In the genomic region with DNA sequence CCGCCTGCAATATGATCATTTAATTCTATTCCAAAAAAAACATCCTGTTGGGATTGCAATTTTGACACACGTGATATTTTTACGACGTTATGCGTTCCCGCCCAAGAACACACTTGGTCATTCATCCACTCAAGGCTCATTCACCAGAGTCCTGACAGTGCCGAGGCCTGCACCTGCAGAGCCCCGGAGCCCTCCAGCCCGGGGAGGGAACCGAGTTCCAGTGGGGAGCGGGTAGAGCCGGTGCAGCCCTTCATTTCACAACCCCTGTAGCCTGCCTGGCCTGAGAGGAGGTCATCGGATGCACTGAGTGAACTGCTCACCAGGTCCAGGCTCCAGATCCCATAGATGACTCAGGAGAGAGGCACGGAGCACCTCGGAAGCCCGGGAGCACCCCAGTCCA, we compare ENCODE assay signal across 18 cellular contexts.
"Had no signal": no experiment of that assay in that cellular context is flagged by ENCODE, and none has a peak within 500 bp of the region (broad histone marks: within the 10 kb centered on the region; RNA-seq: fewer than 3 reads in every experiment).

No MANE protein-coding gene starts in this region.

- H3K9me3 ChIP-seq: heart left ventricle, neutrophil, spleen, tibial artery, upper lobe of left lung, uterus had no signal

- DNase-seq: dorsolateral prefrontal cortex; effector CD8-positive, alpha-beta T cell; heart left ventricle; hippocampal formation; kidney glomerular epithelial cell; mesendoderm; naive B cell; nephron progenitor cell; spleen; stimulated activated CD4-positive, alpha-beta T cell treated with anti-CD3 and anti-CD28 coated beads, Interleukin-15, amount 100 ng/mL, for 24 hours; stimulated activated CD4-positive, alpha-beta T cell treated with anti-CD3 and anti-CD28 coated beads, Interleukin-1b, Interleukin-23, amount 100 ng/mL, for 48 hours; stimulated activated CD4-positive, alpha-beta T cell treated with anti-CD3 and anti-CD28 coated beads, Interleukin-4, amount 100 ng/mL, for 24 hours; tibial artery; upper lobe of left lung; uterus had no signal

- H3K27me3 ChIP-seq: neutrophil, upper lobe of left lung, uterus had no signal

- ATAC-seq: stimulated activated memory B cell treated with anti-CD40 and anti-IgM and Interleukin-4, amounts not matched to agents 10 μg/mL and 1 μg/mL and 100 μg/mL, for 72 hours had no signal

- H3K4me1 ChIP-seq: heart left ventricle, spleen, tibial artery, uterus had no signal

- H3K36me3 ChIP-seq: heart left ventricle, neutrophil, spleen, tibial artery, upper lobe of left lung, uterus had no signal

- H3K4me3 ChIP-seq: coronary artery, dorsolateral prefrontal cortex, heart left ventricle, spleen, tibial artery, upper lobe of left lung, uterus had no signal

- H3K27ac ChIP-seq: coronary artery, dorsolateral prefrontal cortex, heart left ventricle, neutrophil, spleen, tibial artery, upper lobe of left lung, uterus had no signal
